In genomic region chr17:75921596-75921995, GRCh38 we compare ENCODE assay signal across 1 cellular context.
TF ChIP-seq lines count a peak whose summit lies in the region.

No MANE protein-coding gene starts in this region.

TF ChIP-seq in HepG2, 621 proteins besides CTCF, POLR2A, EP300 and RAD21:
- 0 out of 2 replicates have a peak, but pooled peaks have one; percentile 43 for TF ChIP-seq PCBP1 (IDR thresholded peaks at IDR 0.05; ENCODE audit: borderline replicate concordance, low read depth, low read length)
- TF ChIP-seq KDM6A (CRISPR knock-in tag; IDR thresholded peaks at IDR 0.05; ENCODE audit: low read depth), result no peak
TF ChIP-seq in HepG2: peak in this region for 1.
